In the genomic region with DNA sequence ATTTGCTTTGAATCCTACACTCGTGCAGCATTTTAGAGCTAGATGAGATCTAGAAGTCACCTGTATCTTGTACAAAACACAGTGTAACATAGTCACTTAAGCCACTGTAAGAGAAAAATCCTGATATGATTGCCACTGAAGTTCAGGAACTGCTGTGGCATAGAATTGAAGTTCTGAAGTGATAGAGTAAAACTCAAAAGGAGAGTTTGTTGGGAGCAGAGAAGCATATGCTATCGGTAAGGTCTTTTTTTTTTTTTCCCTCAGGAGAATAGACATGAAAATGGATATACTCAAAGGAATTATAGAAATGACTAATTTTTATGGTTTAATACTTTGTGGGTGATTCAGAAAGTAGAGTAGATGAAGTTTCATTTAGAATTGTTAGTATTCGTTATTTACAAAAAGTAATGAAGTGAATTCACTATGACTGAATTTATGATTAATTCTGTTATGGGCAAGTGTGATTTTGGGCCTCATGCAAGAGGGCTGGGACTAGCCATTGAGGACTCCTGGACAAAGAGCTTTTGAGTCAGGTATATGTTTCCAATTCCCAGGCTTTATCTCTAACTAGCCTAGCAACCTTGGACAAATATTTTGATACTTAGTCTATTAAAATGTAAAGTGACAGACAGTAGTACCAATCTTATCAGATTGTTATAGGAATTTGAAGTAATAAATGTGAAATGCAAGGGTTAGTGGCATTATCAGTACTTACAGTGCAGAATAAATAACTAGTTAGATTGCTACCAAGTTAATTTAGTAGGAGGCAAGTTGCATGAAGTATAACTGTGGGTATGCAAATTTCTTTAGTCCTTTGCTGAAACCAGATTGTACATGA, we compare ENCODE assay signal across 10 cellular contexts. TPM values are rescaled to one million over a fixed set of nuclear protein-coding genes. Genes with fewer than 3 reads are reported as not detected.
A peak's percentile ranks its signal among the peaks of the same experiment; 100 is the strongest.
DNase-seq lines count a peak whose midpoint lies in the region; ATAC-seq and TF ChIP-seq lines count a peak whose summit lies in the region.
"Had no signal": no experiment of that assay in that cellular context is flagged by ENCODE, and none has a peak within 500 bp of the region (broad histone marks: within the 10 kb centered on the region; RNA-seq: fewer than 3 reads in every experiment).

No MANE protein-coding gene starts in this region.

- H3K27ac ChIP-seq in AG04450 (ENCODE audit: low read depth, low read length): no peak overlapping the region
- peak overlapping the region; percentile 97 for H3K27ac ChIP-seq in HEK293 (ENCODE audit: extremely low read depth, low read depth, low read length)
- H3K27ac ChIP-seq in lower lobe of right lung: no peak overlapping the region

- CTCF ChIA-PET in AG04450 (lab: Charles Lee): interaction anchor here (0.7 kb wide), 1 partner anchor 591 kb away, joined by 3 read pairs; no protein-coding TSS in a partner anchor
- CTCF ChIA-PET in HEK293 (lab: Yijun Ruan, JAX): interaction anchor here (0.7 kb wide), 1 partner anchor 27 kb away, joined by 3 read pairs; no protein-coding TSS in a partner anchor

- ATAC-seq in lower lobe of right lung: peak in 1 of 2 donors; percentile 21
- no peak for ATAC-seq in GM18502 (IDR thresholded peaks at IDR 0.05; ENCODE audit: poor library complexity, unreplicated experiment)
- ATAC-seq: left ventricle myocardium superior had no signal

- H3K4me3 ChIP-seq in AG04450 (ENCODE audit: low read depth, low read length) (peak overlapping the region; percentile 39), HEK293 (ENCODE audit: low read depth, low read length) (peak overlapping the region; percentile 31), astrocyte of the cerebellum (ENCODE audit: low read depth, low read length) (peak overlapping the region; percentile 6), lower lobe of right lung (peak overlapping the region; percentile 81)

- in situ Hi-C loops in astrocyte of the cerebellum (cut with HindIII; ENCODE audit: low sequenced_read_pairs): no loop called here

- H3K9me3 ChIP-seq in AG04450 (ENCODE audit: control insufficient read depth, insufficient read depth, low read length) (no peaks in the 10 kb centered on the region), HEK293 (ENCODE audit: control insufficient read depth, insufficient read depth, low read depth, low read length) (no peaks in the 10 kb centered on the region), lower lobe of right lung (no peaks in the 10 kb centered on the region)

- H3K4me1 ChIP-seq in HEK293 (ENCODE audit: control insufficient read depth, insufficient read depth, low read length) (peaks cover 12% of the 10 kb centered on the region; the same call in 1 of the 2 replicates), lower lobe of right lung (peaks cover 46% of the 10 kb centered on the region)

- DNase-seq in AG04450 (ENCODE audit: low read depth, low spot score) (no peak), astrocyte of the cerebellum (ENCODE audit: low read depth) (no peak), lower lobe of right lung (no peak), ureter (ENCODE audit: low spot score) (no peak), NCI-H510A treated with DMSO at 0.1 percent for 48 hours (lab: John Stamatoyannopoulos, UW) (no peak), activated gamma-delta T cell treated with Interleukin-2 at 50 U/mL for 16 hours (no peak)
- DNase-seq: GOT3, left ventricle myocardium superior had no signal

- intact Hi-C loops in lower lobe of right lung (cut with DNase I): no loop called here

- H3K36me3 ChIP-seq in HEK293 (ENCODE audit: control insufficient read depth in 2 of 2, insufficient read depth in 1 of 2, low read length in 2 of 2) (no peaks in the 10 kb centered on the region), lower lobe of right lung (no peaks in the 10 kb centered on the region)

- POLR2A ChIA-PET in AG04450 (lab: Yijun Ruan, JAX) (no interaction called here), HEK293 (lab: Yijun Ruan, JAX) (interaction anchor here (0.6 to 0.7 kb wide), 4 partner anchors 50 to 1143 kb away, joined by 3 to 5 read pairs (median 3); no protein-coding TSS in a partner anchor)

- TF ChIP-seq CTCF in AG04450 (IDR thresholded peaks at IDR 0.05; ENCODE audit: low read depth, low read length) (no peak), HEK293 (tag by site-specific recombination; IDR thresholded peaks at IDR 0.05) (no peak), astrocyte of the cerebellum (IDR thresholded peaks at IDR 0.05; ENCODE audit: low read depth, low read length, missing control alignments) (no peak), lower lobe of right lung (IDR thresholded peaks at IDR 0.05) (no peak)

- H3K27me3 ChIP-seq in AG04450 (ENCODE audit: control insufficient read depth, insufficient read depth, low read length): no peaks in the 10 kb centered on the region
- no peaks in the 10 kb centered on the region for H3K27me3 ChIP-seq in lower lobe of right lung (ENCODE audit: low read depth)

TF ChIP-seq in HEK293, 187 proteins besides CTCF, POLR2A, EP300 and RAD21:
- TF ChIP-seq ZXDB (tag by site-specific recombination; IDR thresholded peaks at IDR 0.05): 0 out of 2 replicates have a peak, but pooled peaks have one; percentile 36
- TF ChIP-seq OSR2 (tag by site-specific recombination; IDR thresholded peaks at IDR 0.05): peak; percentile 69; the same call in 1 of the 2 replicates
- TF ChIP-seq, protein P1, sequence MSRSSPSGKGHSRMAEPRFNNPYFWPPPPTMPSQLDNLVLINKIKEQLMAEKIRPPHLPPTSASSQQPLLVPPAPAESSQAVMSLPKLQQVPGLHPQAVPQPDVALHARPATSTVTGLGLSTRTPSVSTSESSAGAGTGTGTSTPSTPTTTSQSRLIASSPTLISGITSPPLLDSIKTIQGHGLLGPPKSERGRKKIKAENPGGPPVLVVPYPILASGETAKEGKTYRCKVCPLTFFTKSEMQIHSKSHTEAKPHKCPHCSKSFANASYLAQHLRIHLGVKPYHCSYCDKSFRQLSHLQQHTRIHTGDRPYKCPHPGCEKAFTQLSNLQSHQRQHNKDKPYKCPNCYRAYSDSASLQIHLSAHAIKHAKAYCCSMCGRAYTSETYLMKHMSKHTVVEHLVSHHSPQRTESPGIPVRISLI (tag by site-specific recombination; IDR thresholded peaks at IDR 0.05): no peak
- TF ChIP-seq SCRT1 (tag by site-specific recombination; IDR thresholded peaks at IDR 0.05; ENCODE audit: borderline replicate concordance): no peak
- TF ChIP-seq ZNF629 (tag by site-specific recombination; IDR thresholded peaks at IDR 0.05): no peak
- TF ChIP-seq, protein P2, sequence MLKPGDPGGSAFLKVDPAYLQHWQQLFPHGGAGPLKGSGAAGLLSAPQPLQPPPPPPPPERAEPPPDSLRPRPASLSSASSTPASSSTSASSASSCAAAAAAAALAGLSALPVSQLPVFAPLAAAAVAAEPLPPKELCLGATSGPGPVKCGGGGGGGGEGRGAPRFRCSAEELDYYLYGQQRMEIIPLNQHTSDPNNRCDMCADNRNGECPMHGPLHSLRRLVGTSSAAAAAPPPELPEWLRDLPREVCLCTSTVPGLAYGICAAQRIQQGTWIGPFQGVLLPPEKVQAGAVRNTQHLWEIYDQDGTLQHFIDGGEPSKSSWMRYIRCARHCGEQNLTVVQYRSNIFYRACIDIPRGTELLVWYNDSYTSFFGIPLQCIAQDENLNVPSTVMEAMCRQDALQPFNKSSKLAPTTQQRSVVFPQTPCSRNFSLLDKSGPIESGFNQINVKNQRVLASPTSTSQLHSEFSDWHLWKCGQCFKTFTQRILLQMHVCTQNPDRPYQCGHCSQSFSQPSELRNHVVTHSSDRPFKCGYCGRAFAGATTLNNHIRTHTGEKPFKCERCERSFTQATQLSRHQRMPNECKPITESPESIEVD (tag by site-specific recombination; IDR thresholded peaks at IDR 0.05): peak; percentile 78; the same call in 1 of the 2 replicates
- peak; percentile 42; the same call in 1 of the 2 replicates for TF ChIP-seq ZNF843 (tag by site-specific recombination; IDR thresholded peaks at IDR 0.05)
- 0 out of 2 replicates have a peak, but pooled peaks have one; percentile 33 for TF ChIP-seq ZNF664 (tag by site-specific recombination; IDR thresholded peaks at IDR 0.05)

RNA-seq across cellular contexts. Expression of a gene that starts 3.1 kb away (rescaled TPM):
- polyA plus RNA-seq in AG04450 (2011; rRNA removed): 72.3 and 85.0 TPM in 2 replicates
- polyA minus RNA-seq in AG04450 (2011; rRNA and poly(A)+ RNA removed): 58.9 and 117 TPM in 2 replicates
- total RNA-seq in lower lobe of right lung (25.3 TPM), ureter (65.6 TPM)

Comparison
In these comparisons a context has a peak if more than half of its experiments do, and no peak if none do; other contexts are left out.
1. H3K4me3 ChIP-seq: peak in every context shown above with its lines; median percentile 81 in lower lobe of right lung; 39 in AG04450; 31 in HEK293; 6 in astrocyte of the cerebellum.